10 cellular contexts compared by ENCODE assay signal in the genomic region with DNA sequence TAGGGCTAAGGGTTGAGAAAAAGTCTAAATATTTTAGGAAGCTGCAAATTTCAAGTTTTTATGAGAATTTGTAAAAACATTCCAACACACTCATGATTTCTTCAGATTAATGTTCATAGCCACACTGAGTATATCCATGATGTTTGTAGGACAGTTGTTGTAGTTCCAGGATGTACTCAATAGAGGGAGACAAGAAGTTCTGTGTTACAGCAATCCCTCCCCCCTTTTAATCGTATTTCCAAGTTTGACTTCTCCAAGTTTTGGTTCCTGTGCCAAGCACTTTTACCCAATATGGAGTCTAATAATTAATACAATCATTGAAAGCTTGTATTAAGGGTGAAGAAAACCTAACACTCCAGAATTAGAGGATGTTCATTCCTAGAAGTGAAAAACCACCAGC.
A peak's percentile ranks its signal among the peaks of the same experiment; 100 is the strongest.
DNase-seq lines count a peak whose midpoint lies in the region; ATAC-seq and TF ChIP-seq lines count a peak whose summit lies in the region.
"Had no signal": no experiment of that assay in that cellular context is flagged by ENCODE, and none has a peak within 500 bp of the region (broad histone marks: within the 10 kb centered on the region; RNA-seq: fewer than 3 reads in every experiment).

No MANE protein-coding gene starts in this region.

- H3K4me3 ChIP-seq in hepatocyte, result no peak overlapping the region
- H3K4me3 ChIP-seq: esophagus muscularis mucosa had no signal

- H3K4me1 ChIP-seq in hepatocyte (ENCODE audit: insufficient read depth), result no peaks in the 10 kb centered on the region
- H3K4me1 ChIP-seq: esophagus muscularis mucosa had no signal

- peaks cover 5% of the 10 kb centered on the region for H3K27me3 Mint-ChIP-seq in activated T-cell treated with anti-CD3 and anti-CD28 coated beads, Interleukin-2, amount 50 U/mL, for 4 hours (ENCODE audit: low read depth)

- no peaks in the 10 kb centered on the region for H3K36me3 ChIP-seq in hepatocyte (replicated peaks; ENCODE audit: insufficient read depth, low read depth)

- H3K4me3 Mint-ChIP-seq in activated T-cell treated with anti-CD3 and anti-CD28 coated beads, Interleukin-2, amount 50 U/mL, for 4 hours, result no peak overlapping the region

- H3K9me2 ChIP-seq in hepatocyte (replicated peaks; ENCODE audit: insufficient read depth), result no peaks in the 10 kb centered on the region

- no peak overlapping the region for H2AFZ ChIP-seq in hepatocyte

- ATAC-seq in HG02759 (IDR thresholded peaks at IDR 0.05; ENCODE audit: unreplicated experiment) (no peak), HG03520 (IDR thresholded peaks at IDR 0.05; ENCODE audit: unreplicated experiment) (no peak)
- no peak for ATAC-seq in activated T-cell treated with anti-CD3 and anti-CD28 coated beads, Interleukin-2, amount 50 U/mL, for 4 hours

- no peak overlapping the region for H3K27ac ChIP-seq in C4-2B
- H3K27ac ChIP-seq in hepatocyte, result no peak overlapping the region
- H3K27ac ChIP-seq: esophagus muscularis mucosa had no signal

- DNase-seq in HCEC 1CT (peak; percentile 9), SHP77 treated with DMSO at 0.1 percent for 48 hours (lab: John Stamatoyannopoulos, UW) (peak; percentile 3), hepatocyte (ENCODE audit: low spot score) (no peak), hippocampal formation (lab: John Stamatoyannopoulos, UW) (no peak)
- no peak for DNase-seq in activated T-cell treated with anti-CD3 and anti-CD28 coated beads, Interleukin-2, amount 50 U/mL, for 4 hours
- DNase-seq: activated naive CD4-positive, alpha-beta T cell had no signal

- H3K9me3 Mint-ChIP-seq in activated T-cell treated with anti-CD3 and anti-CD28 coated beads, Interleukin-2, amount 50 U/mL, for 4 hours, result no peaks in the 10 kb centered on the region

- no peaks in the 10 kb centered on the region for H3K9me3 ChIP-seq in hepatocyte (ENCODE audit: low read depth)
- H3K9me3 ChIP-seq: esophagus muscularis mucosa had no signal

- H3K4me1 Mint-ChIP-seq in activated T-cell treated with anti-CD3 and anti-CD28 coated beads, Interleukin-2, amount 50 U/mL, for 4 hours (ENCODE audit: low read depth), result no peaks in the 10 kb centered on the region

- no peaks in the 10 kb centered on the region for H3K36me3 Mint-ChIP-seq in activated T-cell treated with anti-CD3 and anti-CD28 coated beads, Interleukin-2, amount 50 U/mL, for 4 hours (ENCODE audit: insufficient read depth)

- WGBS in hepatocyte (ENCODE audit: low lambda C conversion rate, missing lambda C conversion rate), result 67% methylated on average over 1 of the region's 1 CpG

- H3K79me2 ChIP-seq in hepatocyte, result no peaks in the 10 kb centered on the region

- no peaks in the 10 kb centered on the region for H3K27me3 ChIP-seq in hepatocyte
- H3K27me3 ChIP-seq: esophagus muscularis mucosa had no signal

- H4K20me1 ChIP-seq in hepatocyte (ENCODE audit: insufficient read depth, poor library complexity, severe bottlenecking), result no peaks in the 10 kb centered on the region

- peak; percentile 63 for TF ChIP-seq CTCF in C4-2B (conservative IDR thresholded peaks at IDR 0.05)
- peak; percentile 16 for TF ChIP-seq CTCF in hepatocyte (IDR thresholded peaks at IDR 0.05; ENCODE audit: poor library complexity)

- H3K4me2 ChIP-seq in hepatocyte, result no peak overlapping the region

Comparison
In these comparisons a context has a peak if more than half of its experiments do, and no peak if none do; other contexts are left out.
1. DNase-seq: peak in HCEC 1CT (single experiment) and SHP77 treated with DMSO at 0.1 percent for 48 hours (single experiment); none in hepatocyte (single experiment), hippocampal formation (0 of 2) and activated T-cell treated with anti-CD3 and anti-CD28 coated beads, Interleukin-2, amount 50 U/mL, for 4 hours (single experiment).